Comparison of ENCODE assay signal across 24 cellular contexts in genomic region chr5:111922344-111922743, GRCh38.
"Had no signal": no experiment of that assay in that cellular context is flagged by ENCODE, and none has a peak within 500 bp of the region (broad histone marks: within the 10 kb centered on the region; RNA-seq: fewer than 3 reads in every experiment).

No MANE protein-coding gene starts in this region.

- H2AFZ ChIP-seq: parathyroid adenoma had no signal

- H3K4me2 ChIP-seq: smooth muscle cell had no signal

- H3K9me3 Mint-ChIP-seq: dendritic cell treated with granulocyte-macrophage colony-stimulating factor and Interleukin-4, amounts not matched to agents 40 ng/mL and 50 ng/mL, for 4 days had no signal

- H3K27me3 Mint-ChIP-seq: progenitor cell of endocrine pancreas, type B pancreatic cell had no signal

- H3K4me3 Mint-ChIP-seq: dendritic cell treated with granulocyte-macrophage colony-stimulating factor and Interleukin-4, amounts not matched to agents 40 ng/mL and 50 ng/mL, for 4 days; endodermal cell; natural killer cell; type B pancreatic cell had no signal

- H3K36me3 Mint-ChIP-seq: natural killer cell, type B pancreatic cell had no signal

- DNase-seq: colonic mucosa; effector CD8-positive, alpha-beta T cell; endodermal cell; foreskin fibroblast; gastrocnemius medialis; head of caudate nucleus; left ventricle myocardium superior; lower lobe of right lung; natural killer cell; stimulated activated CD4-positive, alpha-beta T cell treated with anti-CD3 and anti-CD28 coated beads, Interleukin-12 subunit alpha, Interleukin-12 subunit beta, amount 100 ng/mL, for 4 hours; stimulated activated CD4-positive, alpha-beta T cell treated with anti-CD3 and anti-CD28 coated beads, Interleukin-1b, Interleukin-23, amount 100 ng/mL, for 48 hours; stimulated activated CD4-positive, alpha-beta T cell treated with anti-CD3 and anti-CD28 coated beads, Interleukin-4, amount 100 ng/mL, for 1 hour; stimulated activated CD8-positive, alpha-beta memory T cell treated with anti-CD3 and anti-CD28 coated beads, Interleukin-4, amount 100 ng/mL, for 48 hours; stimulated activated naive CD8-positive, alpha-beta T cell treated with anti-CD3 and anti-CD28 coated beads, Interleukin-15, Interleukin-2, amounts not matched to agents 100 U/mL and 50 U/mL, for 24 hours; testis; tibial artery had no signal

- H3K4me3 ChIP-seq: colonic mucosa, gastrocnemius medialis, lower lobe of right lung, right atrium auricular region, smooth muscle cell, testis, tibial artery had no signal

- H3K27ac Mint-ChIP-seq: dendritic cell treated with granulocyte-macrophage colony-stimulating factor and Interleukin-4, amounts not matched to agents 40 ng/mL and 50 ng/mL, for 4 days; endodermal cell; natural killer cell; progenitor cell of endocrine pancreas; type B pancreatic cell had no signal

- H3K36me3 ChIP-seq: colonic mucosa, gastrocnemius medialis, lower lobe of right lung, neutrophil, right atrium auricular region, tibial artery had no signal

- H3K9ac ChIP-seq: parathyroid adenoma had no signal

- H3K27me3 ChIP-seq: colonic mucosa, gastrocnemius medialis, neutrophil, right atrium auricular region, testis, tibial artery had no signal

- H3K4me1 Mint-ChIP-seq: natural killer cell had no signal

- H3K4me1 ChIP-seq: colonic mucosa, gastrocnemius medialis, lower lobe of right lung, parathyroid adenoma, right atrium auricular region, testis, tibial artery had no signal

- H3K27ac ChIP-seq: colonic mucosa, epithelial cell of prostate, gastrocnemius medialis, lower lobe of right lung, neutrophil, parathyroid adenoma, right atrium auricular region, testis, tibial artery had no signal

- H3K9me3 ChIP-seq: colonic mucosa, gastrocnemius medialis, lower lobe of right lung, neutrophil, testis, tibial artery had no signal
